Comparison of ENCODE assay signal across 17 cellular contexts in the genomic region with DNA sequence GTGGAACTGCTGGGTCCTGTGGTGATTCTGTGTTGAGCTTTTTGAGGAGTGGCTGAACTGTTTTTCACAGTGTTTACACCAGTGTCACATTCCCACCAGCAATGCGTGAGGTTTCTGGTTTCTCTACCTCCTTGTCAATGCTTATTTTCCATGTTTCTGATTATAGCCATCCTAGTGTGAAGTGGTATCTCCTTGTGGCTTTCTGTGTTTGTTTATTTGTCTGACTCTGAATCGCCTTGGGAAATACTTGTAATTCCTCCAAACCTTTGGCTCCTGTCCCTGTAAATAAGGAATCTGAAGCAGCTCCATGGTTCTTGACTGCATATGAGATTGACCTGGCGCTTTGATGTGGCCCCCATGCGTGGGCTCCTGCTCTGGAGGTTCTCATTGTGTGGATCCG. TPM values are rescaled to one million over a fixed set of nuclear protein-coding genes. Genes with fewer than 3 reads are reported as not detected.
A peak's percentile ranks its signal among the peaks of the same experiment; 100 is the strongest.
DNase-seq lines count a peak whose midpoint lies in the region; TF ChIP-seq lines count a peak whose summit lies in the region.
"Had no signal": no experiment of that assay in that cellular context is flagged by ENCODE, and none has a peak within 500 bp of the region (broad histone marks: within the 10 kb centered on the region; RNA-seq: fewer than 3 reads in every experiment).

No MANE protein-coding gene starts in this region.

- POLR2A ChIA-PET in MCF 10A (lab: Yijun Ruan, JAX), result interaction anchor here (0.5 to 0.6 kb wide), 2 partner anchors 47 to 205 kb away, joined by 3 read pairs; no protein-coding TSS in a partner anchor

- H3K9me3 Mint-ChIP-seq in MCF 10A (ENCODE audit: unreplicated experiment), result no peaks in the 10 kb centered on the region
- H3K9me3 Mint-ChIP-seq: activated naive CD4-positive, alpha-beta T cell treated with anti-CD3 and anti-CD28 coated beads for 36 hours; natural killer cell treated with Interleukin-12 subunit alpha and Interleukin-12 subunit beta and Interleukin-15 and Interleukin-18, amount 100 ng/mL, for 72 hours had no signal

- no peaks in the 10 kb centered on the region for H3K27me3 Mint-ChIP-seq in MCF 10A (ENCODE audit: insufficient read depth, unreplicated experiment)
- H3K27me3 Mint-ChIP-seq: natural killer cell treated with Interleukin-12 subunit alpha and Interleukin-12 subunit beta and Interleukin-15 and Interleukin-18, amount 100 ng/mL, for 72 hours had no signal

- no peak for TF ChIP-seq CTCF in MCF 10A (IDR thresholded peaks at IDR 0.05; ENCODE audit: unreplicated experiment)
- TF ChIP-seq CTCF in breast epithelium (IDR thresholded peaks at IDR 0.05), result no peak

- no peak overlapping the region for H3K4me3 ChIP-seq in breast epithelium
- H3K4me3 ChIP-seq: right atrium auricular region had no signal

- no TSS peak for BruUV-seq in MCF 10A (replicated peaks; lab: Mats Ljungman, UMichigan)

- intact Hi-C loops in MCF 10A (cut with micrococcal nuclease) (no loop called here), breast epithelium (cut with DNase I; ENCODE audit: low total_unique reads) (no loop called here)

- H3K36me3 Mint-ChIP-seq in MCF 10A (ENCODE audit: insufficient read depth, unreplicated experiment), result peaks cover 80% of the 10 kb centered on the region

- no peak for TF ChIP-seq POLR2A in breast epithelium (IDR thresholded peaks at IDR 0.05)

- H3K4me1 ChIP-seq in breast epithelium, result no peaks in the 10 kb centered on the region

- no peak overlapping the region for H3K4me3 Mint-ChIP-seq in MCF 10A (ENCODE audit: unreplicated experiment)
- H3K4me3 Mint-ChIP-seq: activated naive CD4-positive, alpha-beta T cell treated with anti-CD3 and anti-CD28 coated beads for 36 hours; natural killer cell treated with Interleukin-12 subunit alpha and Interleukin-12 subunit beta and Interleukin-15 and Interleukin-18, amount 100 ng/mL, for 72 hours had no signal

- no peaks in the 10 kb centered on the region for H3K4me1 Mint-ChIP-seq in MCF 10A (ENCODE audit: insufficient read depth, unreplicated experiment)

- no peaks in the 10 kb centered on the region for H3K27me3 ChIP-seq in breast epithelium
- H3K27me3 ChIP-seq: right atrium auricular region had no signal

- peak overlapping the region; percentile 19 for H3K27ac Mint-ChIP-seq in MCF 10A (ENCODE audit: low read depth, unreplicated experiment)
- H3K27ac Mint-ChIP-seq: activated naive CD4-positive, alpha-beta T cell treated with anti-CD3 and anti-CD28 coated beads for 36 hours; natural killer cell treated with Interleukin-12 subunit alpha and Interleukin-12 subunit beta and Interleukin-15 and Interleukin-18, amount 100 ng/mL, for 72 hours had no signal

- CTCF ChIA-PET in MCF 10A (lab: Yijun Ruan, JAX), result interaction anchor here (1.0 kb wide), 1 partner anchor 205 kb away, joined by 3 read pairs; no protein-coding TSS in a partner anchor

- no peaks in the 10 kb centered on the region for H3K9me3 ChIP-seq in breast epithelium
- H3K9me3 ChIP-seq: right atrium auricular region had no signal

- DNase-seq in MCF 10A (ENCODE audit: unreplicated experiment), result no peak
- no peak for DNase-seq in breast epithelium (ENCODE audit: low spot score in 2 of 2)
- peak; percentile 94 for DNase-seq in astrocyte of the hippocampus (ENCODE audit: low read depth, low spot score)
- peak; percentile 88 for DNase-seq in kidney glomerular epithelial cell (lab: John Stamatoyannopoulos, UW)
- DNase-seq in activated CD4-positive, alpha-beta T cell treated with anti-CD3 and anti-CD28 coated beads, Interleukin-2, amount 50 U/mL, for 48 hours, result no peak
- no peak for DNase-seq in 8988T
- DNase-seq in stimulated activated CD4-positive, alpha-beta T cell treated with anti-CD3 and anti-CD28 coated beads, Interleukin-2, amount 100 ng/mL, for 24 hours, result no peak
- no peak for DNase-seq in globus pallidus (ENCODE audit: low spot score)
- DNase-seq: activated naive CD4-positive, alpha-beta T cell treated with anti-CD3 and anti-CD28 coated beads for 36 hours; hippocampal formation; left ventricle myocardium superior; NCI-H2081 treated with DMSO at 0.1 percent for 48 hours; NCI-H748 treated with DMSO at 0.1 percent for 48 hours; stimulated activated CD4-positive, alpha-beta T cell treated with anti-CD3 and anti-CD28 coated beads, Interleukin-2, amount 100 ng/mL, for 48 hours had no signal

- no peaks in the 10 kb centered on the region for H3K36me3 ChIP-seq in breast epithelium

- no peak overlapping the region for H3K27ac ChIP-seq in breast epithelium
- H3K27ac ChIP-seq: 22Rv1 had no signal

RNA-seq across cellular contexts. Expression of a gene that starts 20.6 kb away (rescaled TPM):
- 22.4 and 29.8 TPM in 2 replicates for total RNA-seq in MCF 10A (2022)
- total RNA-seq in breast epithelium, result 10 to 100 TPM; 13.1 to 20.9 (median 15.4) TPM

Comparison
In these comparisons a context has a peak if more than half of its experiments do, and no peak if none do; other contexts are left out.
1. DNase-seq: peak in astrocyte of the hippocampus (single experiment) and kidney glomerular epithelial cell (single experiment); none in MCF 10A (single experiment), breast epithelium (0 of 2), activated CD4-positive, alpha-beta T cell treated with anti-CD3 and anti-CD28 coated beads, Interleukin-2, amount 50 U/mL, for 48 hours (0 of 2), 8988T (single experiment), stimulated activated CD4-positive, alpha-beta T cell treated with anti-CD3 and anti-CD28 coated beads, Interleukin-2, amount 100 ng/mL, for 24 hours (0 of 2) and globus pallidus (single experiment).